ENCODE assay signal across 33 cellular contexts in genomic region chr5:95134326-95134725, GRCh38.
"Had no signal": no experiment of that assay in that cellular context is flagged by ENCODE, and none has a peak within 500 bp of the region (broad histone marks: within the 10 kb centered on the region; RNA-seq: fewer than 3 reads in every experiment).

No MANE protein-coding gene starts in this region.

- H3K4me1 ChIP-seq: adrenal gland, colonic mucosa, gastrocnemius medialis, lower lobe of right lung, pancreas, prostate gland, sigmoid colon, tibial artery had no signal

- FAIRE-seq: pancreas, TTC549 had no signal

- H3K9me3 ChIP-seq: adrenal gland, colonic mucosa, gastrocnemius medialis, lower lobe of right lung, mucosa of descending colon, pancreas, prostate gland, sigmoid colon, tibial artery had no signal

- H3K4me3 ChIP-seq: adrenal gland, cardiac muscle cell, colonic mucosa, dorsolateral prefrontal cortex, gastrocnemius medialis, lower lobe of right lung, mucosa of descending colon, pancreas, prostate gland, sigmoid colon, smooth muscle cell, tibial artery had no signal

- ATAC-seq: activated T-cell treated with anti-CD3 and anti-CD28 coated beads, Interleukin-2, amount 50 U/mL, for 4 hours; gastrocnemius medialis; left lobe of liver; lower lobe of right lung; mucosa of descending colon; pancreas; stimulated activated memory B cell treated with anti-CD40 and anti-IgM and Interleukin-4, amounts not matched to agents 10 μg/mL and 1 μg/mL and 100 μg/mL, for 72 hours; stimulated activated naive CD8-positive, alpha-beta T cell treated with anti-CD3 and anti-CD28 coated beads, Interleukin-15, amount 100 ng/mL, for 72 hours had no signal

- H3K36me3 ChIP-seq: adrenal gland, cardiac muscle cell, colonic mucosa, gastrocnemius medialis, lower lobe of right lung, pancreas, prostate gland, sigmoid colon, tibial artery, WERI-Rb-1 had no signal

- H3K27me3 ChIP-seq: adrenal gland, cardiac muscle cell, colonic mucosa, dorsolateral prefrontal cortex, gastrocnemius medialis, pancreas, sigmoid colon, tibial artery had no signal

- H3K4me2 ChIP-seq: smooth muscle cell had no signal

- H3K27ac ChIP-seq: adrenal gland, cardiac muscle cell, colonic mucosa, dorsolateral prefrontal cortex, gastrocnemius medialis, lower lobe of right lung, pancreas, prostate gland, sigmoid colon, tibial artery, WERI-Rb-1 had no signal

- DNase-seq: activated CD4-positive, alpha-beta memory T cell treated with anti-CD3 and anti-CD28 coated beads for 36 hours; activated CD4-positive, alpha-beta T cell treated with anti-CD3 and anti-CD28 coated beads, Interleukin-2, amount 10 ng/mL, durations not matched to agents 24 days and 14 days; activated CD4-positive, CD25-positive, alpha-beta regulatory T cell treated with anti-CD3 and anti-CD28 coated beads, Interleukin-2, amount 50 U/mL, for 72 hours; activated CD8-positive, alpha-beta memory T cell treated with anti-CD3 and anti-CD28 coated beads, Interleukin-2, amount 50 U/mL, for 48 hours; activated naive CD4-positive, alpha-beta T cell treated with Interleukin-2 at 50 U/mL for 16 hours; activated T-cell treated with anti-CD3 and anti-CD28 coated beads, Interleukin-2, amount 50 U/mL, for 4 hours; adrenal gland; aorta; cerebellar nuclear complex; colonic mucosa; dorsolateral prefrontal cortex; effector memory CD4-positive, alpha-beta T cell; erythroblast; gastrocnemius medialis; glutamatergic neuron; immature natural killer cell; lower lobe of right lung; mucosa of descending colon; pancreas; sigmoid colon; stimulated activated CD4-positive, alpha-beta T cell treated with anti-CD3 and anti-CD28 coated beads, Interleukin-1b, Interleukin-23, amount 100 ng/mL, for 48 hours; stimulated activated CD4-positive, alpha-beta T cell treated with anti-CD3 and anti-CD28 coated beads, Interleukin-4, amount 100 ng/mL, for 4 hours; stimulated activated CD8-positive, alpha-beta memory T cell treated with anti-CD3 and anti-CD28 coated beads, Interleukin-4, amount 100 ng/mL, for 48 hours; stimulated activated naive CD8-positive, alpha-beta T cell treated with anti-CD3 and anti-CD28 coated beads, Interleukin-15, amount 100 ng/mL, for 72 hours; substantia nigra; tibial artery; WERI-Rb-1 had no signal
